20 cellular contexts compared by ENCODE assay signal in the genomic region with DNA sequence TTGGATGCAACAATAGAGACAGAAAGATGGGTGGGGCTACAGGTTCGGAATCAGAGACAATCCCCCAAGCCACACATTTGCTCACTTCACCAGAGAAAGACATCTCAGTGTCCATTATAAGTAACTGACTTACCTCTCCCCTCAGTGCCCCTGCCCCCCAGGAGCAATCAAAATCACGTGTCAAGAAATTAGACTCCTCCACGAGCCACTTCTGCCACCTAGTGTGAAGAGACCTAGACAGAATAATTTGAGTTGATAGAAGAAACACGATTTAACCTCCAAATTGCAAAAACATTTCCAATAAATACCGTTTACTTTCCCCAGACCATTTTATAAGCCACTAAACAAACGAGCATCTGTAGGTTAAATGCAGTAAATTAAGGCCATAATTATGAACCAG.
DNase-seq lines count a peak whose midpoint lies in the region; ATAC-seq and TF ChIP-seq lines count a peak whose summit lies in the region.
"Had no signal": no experiment of that assay in that cellular context is flagged by ENCODE, and none has a peak within 500 bp of the region (broad histone marks: within the 10 kb centered on the region; RNA-seq: fewer than 3 reads in every experiment).

No MANE protein-coding gene starts in this region.

- no peaks in the 10 kb centered on the region for H3K9me3 Mint-ChIP-seq in CD14-positive monocyte
- H3K9me3 Mint-ChIP-seq: activated CD4-positive, alpha-beta memory T cell treated with anti-CD3 and anti-CD28 coated beads for 36 hours had no signal

- no TSS peak for BruUV-seq in HCT116 (replicated peaks; lab: Mats Ljungman, UMichigan)

- H3K4me3 ChIP-seq in HCT116 (replicated peaks in 1 of 2; ENCODE audit: low read depth in 1 of 2, low read length in 2 of 2) (no peak overlapping the region), fibroblast of the aortic adventitia (ENCODE audit: low read depth, low read length) (no peak overlapping the region), Peyer's patch (no peak overlapping the region)
- H3K4me3 ChIP-seq: HAP-1, mucosa of descending colon, tibial artery had no signal

- ATAC-seq in HCT116, result peak; percentile 59
- ATAC-seq: activated naive CD8-positive, alpha-beta T cell treated with anti-CD3 and anti-CD28 coated beads, Interleukin-2, amount 50 U/mL, for 24 hours; mucosa of descending colon had no signal

- RAD21 ChIA-PET in HCT116 (lab: Charles Lee; ENCODE audit: low non-redundant PET in 1 of 2, low total read pairs in 2 of 2, uncharacterized antibody in 2 of 2, unreplicated experiment in 2 of 2), result no interaction called here

- H3K27me3 Mint-ChIP-seq in CD14-positive monocyte (ENCODE audit: low read depth in 3 of 3), result peaks cover 1 to 6% (median 4%) of the 10 kb centered on the region in 3 donors

- no peaks in the 10 kb centered on the region for H4K20me1 ChIP-seq in HCT116 (ENCODE audit: insufficient read depth)

- no peak overlapping the region for H3K27ac ChIP-seq in HCT116 (ENCODE audit: low read depth, low read length)
- H3K27ac ChIP-seq in Peyer's patch, result no peak overlapping the region
- H3K27ac ChIP-seq: tibial artery had no signal

- no peaks in the 10 kb centered on the region for H3K4me1 Mint-ChIP-seq in CD14-positive monocyte
- H3K4me1 Mint-ChIP-seq: activated naive CD8-positive, alpha-beta T cell treated with anti-CD3 and anti-CD28 coated beads, Interleukin-2, amount 50 U/mL, for 24 hours; IgD-negative memory B cell had no signal

- no peaks in the 10 kb centered on the region for H3K79me2 ChIP-seq in HCT116 (ENCODE audit: insufficient read depth, low read length)

- TF ChIP-seq CTCF in HCT116 (IDR thresholded peaks at IDR 0.05 in 2 of 3, conservative IDR thresholded peaks at IDR 0.05 in 1 of 3; ENCODE audit: borderline replicate concordance in 1 of 3, insufficient read depth in 1 of 3, low read depth in 2 of 3, low read length in 2 of 3) (peak; percentile 11 to 44 (median 41); a peak in 3 of 6 replicates), fibroblast of the aortic adventitia (IDR thresholded peaks at IDR 0.05; ENCODE audit: insufficient read depth, low read length) (peak; percentile 26), Peyer's patch (IDR thresholded peaks at IDR 0.05) (no peak), CD14-positive monocyte (IDR thresholded peaks at IDR 0.05) (no peak)

- TF ChIP-seq POLR2A in HCT116 (IDR thresholded peaks at IDR 0.05; ENCODE audit: borderline replicate concordance, extremely low read depth, insufficient read depth, insufficient read length), result no peak
- TF ChIP-seq POLR2A in Peyer's patch (IDR thresholded peaks at IDR 0.05), result no peak

- H3K27me3 ChIP-seq in HCT116 (ENCODE audit: insufficient read depth, low read length) (0 out of 2 replicates have a peak, but pooled peaks cover 8% of the 10 kb centered on the region), Peyer's patch (no peaks in the 10 kb centered on the region)
- H3K27me3 ChIP-seq: tibial artery had no signal

- TF ChIP-seq RAD21 in HCT116 (IDR thresholded peaks at IDR 0.05; ENCODE audit: low read depth), result peak; percentile 70

- DNase-seq in NCI-H2171 treated with DMSO at 0.1 percent for 48 hours (lab: John Stamatoyannopoulos, UW), result peak; percentile 47
- no peak for DNase-seq in NCI-H2171 (lab: John Stamatoyannopoulos, UW)
- no peak for DNase-seq in HCT116 (ENCODE audit: low read depth, low spot score)
- DNase-seq in RPMI7951 (ENCODE audit: low read depth), result peak; percentile 54
- peak; percentile 30 for DNase-seq in fibroblast of the aortic adventitia (ENCODE audit: low read depth)
- no peak for DNase-seq in stimulated activated CD4-positive, alpha-beta T cell treated with anti-CD3 and anti-CD28 coated beads, Interleukin-12 subunit alpha, Interleukin-12 subunit beta, amount 100 ng/mL, for 4 hours
- no peak for DNase-seq in Peyer's patch
- DNase-seq in CD14-positive monocyte (ENCODE audit: low spot score), result no peak
- DNase-seq: activated CD4-positive, alpha-beta memory T cell treated with anti-CD3 and anti-CD28 coated beads for 36 hours; activated naive CD8-positive, alpha-beta T cell treated with anti-CD3 and anti-CD28 coated beads, Interleukin-2, amount 50 U/mL, for 24 hours; activated T-cell treated with anti-CD3 and anti-CD28 coated beads, Interleukin-2, amount 50 U/mL, for 48 hours; cerebellar nuclear complex; DND-41; mucosa of descending colon; NCI-H187 treated with DMSO at 0.1 percent for 48 hours; occipital lobe; stimulated activated CD4-positive, alpha-beta T cell treated with anti-CD3 and anti-CD28 coated beads, Interleukin-4, amount 100 ng/mL, for 24 hours; tibial artery had no signal

- H3K36me3 Mint-ChIP-seq in CD14-positive monocyte, result no peaks in the 10 kb centered on the region
- H3K36me3 Mint-ChIP-seq: activated CD4-positive, alpha-beta memory T cell treated with anti-CD3 and anti-CD28 coated beads for 36 hours had no signal

- no peak overlapping the region for H3K9ac ChIP-seq in HCT116 (ENCODE audit: low read length)

- H3K4me1 ChIP-seq in HCT116 (ENCODE audit: control insufficient read depth in 1 of 2, insufficient read depth in 2 of 2, low read length in 2 of 2), result no peaks in the 10 kb centered on the region
- H3K4me1 ChIP-seq in Peyer's patch, result no peaks in the 10 kb centered on the region
- H3K4me1 ChIP-seq: tibial artery had no signal

- POLR2A ChIA-PET in HCT116 (lab: Charles Lee), result no interaction called here

- no peak overlapping the region for H3K4me2 ChIP-seq in HCT116 (ENCODE audit: low read length)

- CTCF ChIA-PET in HCT116 (lab: Charles Lee), result interaction anchor here (1.0 kb wide), 1 partner anchor 1546 kb away, joined by 3 read pairs; no protein-coding TSS in a partner anchor

- no peaks in the 10 kb centered on the region for H3K9me2 ChIP-seq in HCT116 (ENCODE audit: insufficient read depth)

- H3K27ac Mint-ChIP-seq in CD14-positive monocyte, result no peak overlapping the region
- H3K27ac Mint-ChIP-seq: activated CD4-positive, alpha-beta memory T cell treated with anti-CD3 and anti-CD28 coated beads for 36 hours; activated naive CD8-positive, alpha-beta T cell treated with anti-CD3 and anti-CD28 coated beads, Interleukin-2, amount 50 U/mL, for 24 hours; IgD-negative memory B cell had no signal

- H3K9me3 ChIP-seq in HCT116 (ENCODE audit: control insufficient read depth in 1 of 2, insufficient read depth in 1 of 2, low read depth in 1 of 2, low read length in 2 of 2) (no peaks in the 10 kb centered on the region), Peyer's patch (no peaks in the 10 kb centered on the region)
- H3K9me3 ChIP-seq: HAP-1, mucosa of descending colon, tibial artery had no signal

- no peak overlapping the region for H2AFZ ChIP-seq in HCT116 (ENCODE audit: low read depth, low read length, poor library complexity, severe bottlenecking)

- intact Hi-C loops in HCT116 (cut with micrococcal nuclease), result no loop called here
- intact Hi-C loops in CD14-positive monocyte (cut with micrococcal nuclease), result no loop called here

- H3K36me3 ChIP-seq in HCT116 (ENCODE audit: control insufficient read depth in 1 of 2, insufficient read depth in 2 of 2, low read length in 2 of 2) (no peaks in the 10 kb centered on the region), Peyer's patch (no peaks in the 10 kb centered on the region)
- H3K36me3 ChIP-seq: HAP-1, tibial artery had no signal

- H3K4me3 Mint-ChIP-seq in CD14-positive monocyte, result no peak overlapping the region
- H3K4me3 Mint-ChIP-seq: activated CD4-positive, alpha-beta memory T cell treated with anti-CD3 and anti-CD28 coated beads for 36 hours; activated naive CD8-positive, alpha-beta T cell treated with anti-CD3 and anti-CD28 coated beads, Interleukin-2, amount 50 U/mL, for 24 hours; IgD-negative memory B cell had no signal

TF ChIP-seq in HCT116, 20 proteins besides CTCF, POLR2A, EP300 and RAD21:
- TF ChIP-seq SIN3A (IDR thresholded peaks at IDR 0.05; ENCODE audit: low read depth) (no peak), EZH2 (IDR thresholded peaks at IDR 0.05) (no peak), POLR2AphosphoS5 (IDR thresholded peaks at IDR 0.05; ENCODE audit: low read depth, low read length) (no peak)
- TF ChIP-seq, protein P1, sequence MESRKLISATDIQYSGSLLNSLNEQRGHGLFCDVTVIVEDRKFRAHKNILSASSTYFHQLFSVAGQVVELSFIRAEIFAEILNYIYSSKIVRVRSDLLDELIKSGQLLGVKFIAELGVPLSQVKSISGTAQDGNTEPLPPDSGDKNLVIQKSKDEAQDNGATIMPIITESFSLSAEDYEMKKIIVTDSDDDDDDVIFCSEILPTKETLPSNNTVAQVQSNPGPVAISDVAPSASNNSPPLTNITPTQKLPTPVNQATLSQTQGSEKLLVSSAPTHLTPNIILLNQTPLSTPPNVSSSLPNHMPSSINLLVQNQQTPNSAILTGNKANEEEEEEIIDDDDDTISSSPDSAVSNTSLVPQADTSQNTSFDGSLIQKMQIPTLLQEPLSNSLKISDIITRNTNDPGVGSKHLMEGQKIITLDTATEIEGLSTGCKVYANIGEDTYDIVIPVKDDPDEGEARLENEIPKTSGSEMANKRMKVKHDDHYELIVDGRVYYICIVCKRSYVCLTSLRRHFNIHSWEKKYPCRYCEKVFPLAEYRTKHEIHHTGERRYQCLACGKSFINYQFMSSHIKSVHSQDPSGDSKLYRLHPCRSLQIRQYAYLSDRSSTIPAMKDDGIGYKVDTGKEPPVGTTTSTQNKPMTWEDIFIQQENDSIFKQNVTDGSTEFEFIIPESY (IDR thresholded peaks at IDR 0.05; ENCODE audit: extremely low read depth, insufficient replicate concordance, low read length), result no peak
- TF ChIP-seq, protein P2, sequence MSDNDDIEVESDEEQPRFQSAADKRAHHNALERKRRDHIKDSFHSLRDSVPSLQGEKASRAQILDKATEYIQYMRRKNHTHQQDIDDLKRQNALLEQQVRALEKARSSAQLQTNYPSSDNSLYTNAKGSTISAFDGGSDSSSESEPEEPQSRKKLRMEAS (IDR thresholded peaks at IDR 0.05), result 0 out of 2 replicates have a peak, but pooled peaks have one; percentile 21
TF ChIP-seq in HCT116: peak in this region for 1.

Comparison
In these comparisons a context has a peak if more than half of its experiments do, and no peak if none do; other contexts are left out.
1. DNase-seq: peak in NCI-H2171 treated with DMSO at 0.1 percent for 48 hours (single experiment), RPMI7951 (single experiment) and fibroblast of the aortic adventitia (single experiment); none in NCI-H2171 (single experiment), HCT116 (single experiment), stimulated activated CD4-positive, alpha-beta T cell treated with anti-CD3 and anti-CD28 coated beads, Interleukin-12 subunit alpha, Interleukin-12 subunit beta, amount 100 ng/mL, for 4 hours (single experiment), Peyer's patch (0 of 3) and CD14-positive monocyte (single experiment).
2. CTCF ChIP-seq: peak in HCT116 (3 of 3) and fibroblast of the aortic adventitia (single experiment); none in Peyer's patch (0 of 6) and CD14-positive monocyte (single experiment).